In genomic region chr1:241998412-241998921, GRCh38 we compare ENCODE assay signal across 1 cellular context.
TF ChIP-seq lines count a peak whose summit lies in the region.

No MANE protein-coding gene starts in this region.

TF ChIP-seq in HepG2, 621 proteins besides CTCF, POLR2A, EP300 and RAD21 (continued from another document):
- TF ChIP-seq ZNF512B (CRISPR knock-in tag; IDR thresholded peaks at IDR 0.05; ENCODE audit: borderline replicate concordance) (no peak), SOX6 (IDR thresholded peaks at IDR 0.05) (no peak), SOX6 (CRISPR knock-in tag; IDR thresholded peaks at IDR 0.05) (0 out of 2 replicates have a peak, but pooled peaks have one; percentile 22), ZFP90 (CRISPR knock-in tag; IDR thresholded peaks at IDR 0.05; ENCODE audit: borderline replicate concordance) (no peak), HBP1 (CRISPR knock-in tag; IDR thresholded peaks at IDR 0.05; ENCODE audit: low read depth) (no peak), THAP9 (CRISPR knock-in tag; IDR thresholded peaks at IDR 0.05; ENCODE audit: borderline replicate concordance) (no peak), SNRNP70 (IDR thresholded peaks at IDR 0.05; ENCODE audit: low read depth, low read length) (no peak)
